Comparison of ENCODE assay signal across 1 cellular context in the genomic region with DNA sequence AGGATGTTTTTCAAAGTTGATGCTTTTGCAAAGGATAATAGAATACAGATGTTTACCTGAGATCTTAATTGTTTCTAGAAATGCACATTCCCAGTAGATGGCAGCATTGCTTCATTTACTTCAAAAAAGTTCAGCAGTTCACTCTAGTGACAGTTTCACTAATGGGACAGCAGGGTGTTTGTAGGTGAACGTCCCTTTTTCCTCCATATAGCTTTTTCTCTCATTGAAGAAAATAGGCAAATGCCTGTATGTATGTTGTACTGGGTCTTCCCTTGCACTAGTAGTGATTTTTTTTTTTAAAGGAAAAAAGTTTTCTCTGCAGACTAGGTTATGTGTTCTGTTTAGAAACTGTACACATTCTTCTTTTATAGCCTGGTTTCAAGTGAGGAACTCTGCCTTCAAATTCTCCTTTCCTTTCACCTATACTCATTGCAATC.
A peak's percentile ranks its signal among the peaks of the same experiment; 100 is the strongest.
TF ChIP-seq lines count a peak whose summit lies in the region.

No MANE protein-coding gene starts in this region.

TF ChIP-seq in HepG2, 621 proteins besides CTCF, POLR2A, EP300 and RAD21 (continued from another document):
- TF ChIP-seq MIXL1 (CRISPR knock-in tag; IDR thresholded peaks at IDR 0.05) (peak; percentile 46; the same call in 1 of the 2 replicates), HMGA1 (CRISPR knock-in tag; conservative IDR thresholded peaks at IDR 0.05) (no peak), HDAC2 (CRISPR knock-in tag; IDR thresholded peaks at IDR 0.05) (no peak), ZNF781 (CRISPR knock-in tag; IDR thresholded peaks at IDR 0.05; ENCODE audit: borderline replicate concordance, not compliant biosample characterization) (no peak)
